17 cellular contexts compared by ENCODE assay signal in genomic region chr3:64888165-64888564, GRCh38.
"Had no signal": no experiment of that assay in that cellular context is flagged by ENCODE, and none has a peak within 500 bp of the region (broad histone marks: within the 10 kb centered on the region; RNA-seq: fewer than 3 reads in every experiment).

No MANE protein-coding gene starts in this region.

- H3K27ac Mint-ChIP-seq: activated naive CD4-positive, alpha-beta T cell treated with anti-CD3 and anti-CD28 coated beads for 36 hours; activated T-helper 17 cell treated with anti-CD3 and anti-CD28 coated beads, Interleukin-2, amount 50 U/mL, for 72 hours; nephron progenitor cell; T-cell had no signal

- H3K4me1 Mint-ChIP-seq: activated T-helper 17 cell treated with anti-CD3 and anti-CD28 coated beads, Interleukin-2, amount 50 U/mL, for 72 hours; T-cell had no signal

- H3K36me3 ChIP-seq: cardiac muscle cell, sigmoid colon, tibial artery, vagina had no signal

- H3K36me3 Mint-ChIP-seq: T-cell had no signal

- H3K27me3 ChIP-seq: cardiac muscle cell, foreskin keratinocyte, sigmoid colon, tibial artery, vagina had no signal

- H3K9me3 ChIP-seq: sigmoid colon, tibial artery, vagina had no signal

- H3K27me3 Mint-ChIP-seq: activated T-helper 17 cell treated with anti-CD3 and anti-CD28 coated beads, Interleukin-2, amount 50 U/mL, for 72 hours; T-cell had no signal

- H3K27ac ChIP-seq: cardiac muscle cell, foreskin keratinocyte, vagina had no signal

- ATAC-seq: activated CD4-positive, CD25-positive, alpha-beta regulatory T cell treated with anti-CD3 and anti-CD28 coated beads, Interleukin-2, amount 50 U/mL, for 24 hours; activated T-helper 17 cell treated with anti-CD3 and anti-CD28 coated beads, Interleukin-2, amount 50 U/mL, for 72 hours; esophagus mucosa; foreskin keratinocyte; T-cell had no signal

- H3K4me3 Mint-ChIP-seq: activated naive CD4-positive, alpha-beta T cell treated with anti-CD3 and anti-CD28 coated beads for 36 hours; activated T-helper 17 cell treated with anti-CD3 and anti-CD28 coated beads, Interleukin-2, amount 50 U/mL, for 72 hours; nephron progenitor cell; T-cell had no signal

- DNase-seq: activated CD4-positive, alpha-beta T cell treated with anti-CD3 and anti-CD28 coated beads, Interleukin-2, amount 50 U/mL, for 1 hour; activated naive CD4-positive, alpha-beta T cell treated with anti-CD3 and anti-CD28 coated beads for 36 hours; foreskin keratinocyte; glutamatergic neuron; kidney glomerular epithelial cell; nephron progenitor cell; sigmoid colon; stimulated activated CD4-positive, alpha-beta T cell treated with anti-CD3 and anti-CD28 coated beads, Interleukin-12 subunit alpha, Interleukin-12 subunit beta, amount 100 ng/mL, for 4 hours; stimulated activated CD4-positive, alpha-beta T cell treated with anti-CD3 and anti-CD28 coated beads, Interleukin-2, amount 100 ng/mL, for 24 hours; T-cell; T-helper 9 cell; tibial artery had no signal

- H3K4me3 ChIP-seq: cardiac muscle cell, sigmoid colon, tibial artery, vagina had no signal

- H3K4me1 ChIP-seq: foreskin keratinocyte had no signal
